In genomic region chr5:141363952-141364660, GRCh38 we compare ENCODE assay signal across 13 cellular contexts. TPM values are rescaled to one million over a fixed set of nuclear protein-coding genes. Genes with fewer than 3 reads are reported as not detected.
DNase-seq lines count a peak whose midpoint lies in the region; ATAC-seq and TF ChIP-seq lines count a peak whose summit lies in the region.
"Had no signal": no experiment of that assay in that cellular context is flagged by ENCODE, and none has a peak within 500 bp of the region (broad histone marks: within the 10 kb centered on the region; RNA-seq: fewer than 3 reads in every experiment).

PCDHGA5 (plus strand) TSS chr5:141364162; CDS start chr5:141364331, 169 bp downstream.

- H3K9me3 ChIP-seq in IMR-90 (ENCODE audit: control insufficient read depth, insufficient read depth, low read length) (peaks cover 51% of the 10 kb centered on the region), trophoblast cell (ENCODE audit: insufficient read depth, low read depth, low read length) (peaks cover 36% of the 10 kb centered on the region)

- H2AK5ac ChIP-seq in IMR-90 (ENCODE audit: low read depth, low read length), result no peak within 1 kb of the TSS
- no peak within 1 kb of the TSS for H2AK5ac ChIP-seq in trophoblast cell (ENCODE audit: low read length)

- H3K4ac ChIP-seq in IMR-90 (ENCODE audit: low read depth, low read length) (no peak within 1 kb of the TSS), trophoblast cell (ENCODE audit: low read depth, low read length) (no peak within 1 kb of the TSS)

- TF ChIP-seq POLR2A in IMR-90 (IDR thresholded peaks at IDR 0.05; ENCODE audit: low read depth, low read length), result no peak

- H3K23ac ChIP-seq in IMR-90 (ENCODE audit: low read depth, low read length), result no peak within 1 kb of the TSS
- H3K23ac ChIP-seq in trophoblast cell (ENCODE audit: low read length), result no peak within 1 kb of the TSS

- no peak within 1 kb of the TSS for H2BK120ac ChIP-seq in IMR-90 (ENCODE audit: low read depth, low read length)
- H2BK120ac ChIP-seq in trophoblast cell (ENCODE audit: insufficient read depth, low read length, poor library complexity), result no peak within 1 kb of the TSS

- H3K4me1 ChIP-seq in IMR-90 (ENCODE audit: control insufficient read depth, insufficient read depth, low read length), result peaks cover 2% of the 10 kb centered on the region; the same call in 1 of the 2 replicates
- H3K4me1 ChIP-seq in trophoblast cell (ENCODE audit: control insufficient read depth in 1 of 2, insufficient read depth in 2 of 2, low read length in 2 of 2), result no peaks in the 10 kb centered on the region

- no peak within 1 kb of the TSS for H4K5ac ChIP-seq in IMR-90 (ENCODE audit: low read depth, low read length)

- dilution Hi-C loops in IMR-90 (cut with HindIII; ENCODE audit: low sequenced_read_pairs, unreplicated experiment), result no loop called here

- no peak within 1 kb of the TSS for H4K12ac ChIP-seq in trophoblast cell (ENCODE audit: low read depth, low read length)

- 0 out of 2 replicates have a peak within 1 kb of the TSS, but pooled peaks have one; percentile 21 for H3K56ac ChIP-seq in IMR-90 (ENCODE audit: extremely low read depth, insufficient read depth, low read length)

- no TSS peak for BruUV-seq in IMR-90 (replicated peaks; lab: Mats Ljungman, UMichigan)

- CTCF ChIA-PET in IMR-90 (lab: Yijun Ruan, JAX), result no interaction called here

- H2BK20ac ChIP-seq in IMR-90 (ENCODE audit: low read depth, low read length), result no peak within 1 kb of the TSS

- H2AK9ac ChIP-seq in IMR-90 (replicated peaks; ENCODE audit: low read depth, low read length, poor library complexity), result no peak within 1 kb of the TSS

- H3K14ac ChIP-seq in IMR-90 (replicated peaks; ENCODE audit: low read depth, low read length), result no peak within 1 kb of the TSS
- no peak within 1 kb of the TSS for H3K14ac ChIP-seq in trophoblast cell (ENCODE audit: low read length)

- TF ChIP-seq CTCF in IMR-90 (conservative IDR thresholded peaks at IDR 0.05; ENCODE audit: low read depth, low read length) (peak; percentile 40), epithelial cell of proximal tubule (conservative IDR thresholded peaks at IDR 0.05; ENCODE audit: low read depth, low read length) (peak; percentile 17)

- 0% methylated on average over 2 of the region's 34 CpGs; no CpG with 5 or more reads in 1 of the 2 experiments for WGBS in IMR-90 (ENCODE audit: extremely low coverage in 2 of 2, insufficient read length in 1 of 2), 2 experiments
- no CpG with 5 or more reads among the region's 34 CpGs for WGBS in trophoblast cell (ENCODE audit: extremely low coverage, insufficient coverage, insufficient read length)

- H4K20me1 ChIP-seq in IMR-90 (ENCODE audit: insufficient read depth, low read length), result no peaks in the 10 kb centered on the region

- no peak within 1 kb of the TSS for H2BK12ac ChIP-seq in trophoblast cell (ENCODE audit: low read length)

- H2AFZ ChIP-seq in IMR-90 (replicated peaks; ENCODE audit: low read length, poor library complexity) (peak within 1 kb of the TSS; percentile 73), trophoblast cell (ENCODE audit: insufficient read depth, low read length, poor library complexity) (no peak within 1 kb of the TSS)

- no peaks in the 10 kb centered on the region for H3K9me1 ChIP-seq in IMR-90 (ENCODE audit: insufficient read depth, low read length)

- H3K79me1 ChIP-seq in IMR-90 (ENCODE audit: low read depth in 1 of 2, low read length in 2 of 2) (peaks cover 0 to 3% of the 10 kb centered on the region in 2 experiments; a peak in 1 of 4 replicates), trophoblast cell (ENCODE audit: low read length) (no peaks in the 10 kb centered on the region)

- H4K91ac ChIP-seq in IMR-90 (ENCODE audit: insufficient read depth, low read depth, low read length), result no peak within 1 kb of the TSS
- H4K91ac ChIP-seq in trophoblast cell (ENCODE audit: low read depth, low read length), result no peak within 1 kb of the TSS

- H3K79me2 ChIP-seq in trophoblast cell (ENCODE audit: control insufficient read depth, insufficient read depth, low read length, poor library complexity), result no peaks in the 10 kb centered on the region

- peak; percentile 54 for DNase-seq in AG20443 (ENCODE audit: low spot score)
- DNase-seq in IMR-90, result peak; percentile 40
- no peak for DNase-seq in epithelial cell of proximal tubule (ENCODE audit: low read depth)
- DNase-seq in trophoblast cell, result no peak
- DNase-seq in effector CD4-positive, alpha-beta T cell, result no peak
- DNase-seq in hypothalamus (lab: John Stamatoyannopoulos, UW), result no peak
- no peak for DNase-seq in epidermal melanocyte (ENCODE audit: insufficient read length, low spot score)
- DNase-seq: activated CD4-positive, alpha-beta T cell treated with anti-CD3 and anti-CD28 coated beads, Interleukin-2, amount 50 U/mL, for 4 hours; HCEC 1CT; naive thymus-derived CD8-positive, alpha-beta T cell; NCI-H1930 had no signal

- in situ Hi-C loops in IMR-90 (cut with MboI; ENCODE audit: low sequenced_read_pairs), result no loop called here

- H3K4me3 ChIP-seq in IMR-90 (ENCODE audit: insufficient read depth, low read depth, low read length) (peak within 1 kb of the TSS; percentile 48), epithelial cell of proximal tubule (ENCODE audit: low read depth, low read length) (peak within 1 kb of the TSS; percentile 4), trophoblast cell (ENCODE audit: low read depth, low read length) (no peak within 1 kb of the TSS)

- H3K4me2 ChIP-seq in IMR-90 (ENCODE audit: low read depth, low read length) (peak within 1 kb of the TSS; percentile 41), trophoblast cell (ENCODE audit: low read length) (no peak within 1 kb of the TSS)
- H3K4me2 ChIP-seq: KMS-11 had no signal

- H3K36me3 ChIP-seq in IMR-90 (ENCODE audit: control insufficient read depth, insufficient read depth, low read length) (peaks cover 14% of the 10 kb centered on the region; the same call in 1 of the 2 replicates), trophoblast cell (ENCODE audit: control insufficient read depth in 1 of 2, insufficient read depth in 2 of 2, low read length in 2 of 2) (no peaks in the 10 kb centered on the region)

- H3K9ac ChIP-seq in IMR-90 (ENCODE audit: low read depth, low read length) (0 out of 2 replicates have a peak within 1 kb of the TSS, but pooled peaks have one; percentile 52), trophoblast cell (ENCODE audit: low read length) (peak within 1 kb of the TSS; percentile 3)
- H3K9ac ChIP-seq: KMS-11 had no signal

- intact Hi-C loops in IMR-90 (cut with micrococcal nuclease), result loop anchor here (5.0 kb wide), 1 partner anchor 37 kb away; no protein-coding TSS in a partner anchor

- H4K8ac ChIP-seq in IMR-90 (ENCODE audit: low read depth in 2 of 2, low read length in 2 of 2) (no peak within 1 kb of the TSS), trophoblast cell (ENCODE audit: low read depth, low read length) (no peak within 1 kb of the TSS)

- H3K27ac ChIP-seq in IMR-90 (ENCODE audit: insufficient read depth, low read length) (no peak within 1 kb of the TSS), trophoblast cell (ENCODE audit: low read depth, low read length) (no peak within 1 kb of the TSS)
- H3K27ac ChIP-seq: KMS-11 had no signal

- ATAC-seq in IMR-90 (ENCODE audit: low read depth) (peak; percentile 75), HG02642 (IDR thresholded peaks at IDR 0.05; ENCODE audit: poor library complexity, unreplicated experiment) (no peak)
- ATAC-seq: naive thymus-derived CD8-positive, alpha-beta T cell had no signal

- TF ChIP-seq RAD21 in IMR-90 (IDR thresholded peaks at IDR 0.05; ENCODE audit: low read length), result peak; percentile 33; the same call in 1 of the 2 replicates

- H2BK5ac ChIP-seq in IMR-90 (ENCODE audit: low read depth, low read length, poor library complexity, severe bottlenecking) (no peak within 1 kb of the TSS), trophoblast cell (ENCODE audit: low read depth, low read length, poor library complexity) (no peak within 1 kb of the TSS)

- H3K18ac ChIP-seq in IMR-90 (ENCODE audit: low read depth, low read length), result no peak within 1 kb of the TSS
- H3K18ac ChIP-seq in trophoblast cell (ENCODE audit: low read length), result no peak within 1 kb of the TSS

- POLR2A ChIA-PET in IMR-90 (lab: Charles Lee; ENCODE audit: unreplicated experiment), result no interaction called here

- no peak within 1 kb of the TSS for H2BK15ac ChIP-seq in IMR-90 (ENCODE audit: low read depth, low read length)

- peaks cover 2% of the 10 kb centered on the region; the same call in 1 of the 2 replicates for H3K27me3 ChIP-seq in IMR-90 (ENCODE audit: control insufficient read depth, insufficient read depth, low read length)
- no peaks in the 10 kb centered on the region for H3K27me3 ChIP-seq in trophoblast cell (ENCODE audit: insufficient read depth, low read length)

TF ChIP-seq in IMR-90, 13 proteins besides CTCF, POLR2A, EP300 and RAD21:
- TF ChIP-seq CEBPB (IDR thresholded peaks at IDR 0.05; ENCODE audit: low read depth, low read length) (no peak), SMC3 (IDR thresholded peaks at IDR 0.05; ENCODE audit: low read depth, low read length) (no peak), RCOR1 (IDR thresholded peaks at IDR 0.05; ENCODE audit: insufficient replicate concordance, low read length) (no peak), MXI1 (IDR thresholded peaks at IDR 0.05; ENCODE audit: borderline replicate concordance, low read depth, low read length) (no peak), NFE2L2 (IDR thresholded peaks at IDR 0.05; ENCODE audit: low read depth, low read length) (no peak), MAFK (IDR thresholded peaks at IDR 0.05; ENCODE audit: low read depth, low read length) (no peak), CHD1 (IDR thresholded peaks at IDR 0.05; ENCODE audit: low read depth, low read length) (no peak), RFX5 (IDR thresholded peaks at IDR 0.05; ENCODE audit: low read depth, low read length) (no peak), BHLHE40 (IDR thresholded peaks at IDR 0.05; ENCODE audit: low read depth, low read length) (no peak), FOS (IDR thresholded peaks at IDR 0.05; ENCODE audit: low read depth, low read length) (no peak)

RNA-seq across cellular contexts. Expression of gene PCDHGA5, which starts in this region (rescaled TPM):
- total RNA-seq in IMR-90 (2012; rRNA removed) (1.7 and 2.0 TPM in 2 replicates), epithelial cell of proximal tubule (0.14 and 0.63 TPM in 2 replicates)
- polyA plus RNA-seq in IMR-90 (2012; rRNA removed), result 1.3 and 1.4 TPM in 2 replicates
- polyA plus RNA-seq in IMR-90 (2012; cell fraction: cytosol; rRNA removed), result 1.4 and 1.5 TPM in 2 replicates
- polyA plus RNA-seq in IMR-90 (2012; cell fraction: nucleus; rRNA removed; ENCODE audit: low replicate concordance), result 3.9 and 4.1 TPM in 2 replicates
- 0.25 TPM in 2 replicates for polyA plus RNA-seq in trophoblast cell (2013)
- polyA plus RNA-seq: naive thymus-derived CD8-positive, alpha-beta T cell had no signal

Comparison
In these comparisons a context has a peak if more than half of its experiments do, and no peak if none do; other contexts are left out.
1. DNase-seq: peak in AG20443 (single experiment) and IMR-90 (single experiment); none in epithelial cell of proximal tubule (single experiment), trophoblast cell (0 of 2), effector CD4-positive, alpha-beta T cell (single experiment), hypothalamus (0 of 51) and epidermal melanocyte (single experiment).